In genomic region chr7:142698429-142698828, GRCh38 we compare ENCODE assay signal across 24 cellular contexts. TPM values are rescaled to one million over a fixed set of nuclear protein-coding genes. Genes with fewer than 3 reads are reported as not detected.
A peak's percentile ranks its signal among the peaks of the same experiment; 100 is the strongest.
DNase-seq lines count a peak whose midpoint lies in the region; ATAC-seq, FAIRE-seq and TF ChIP-seq lines count a peak whose summit lies in the region.
"Had no signal": no experiment of that assay in that cellular context is flagged by ENCODE, and none has a peak within 500 bp of the region (broad histone marks: within the 10 kb centered on the region; RNA-seq: fewer than 3 reads in every experiment).

No MANE protein-coding gene starts in this region.

- CTCF ChIA-PET in endothelial cell of umbilical vein (lab: Charles Lee): no interaction called here

- DNase-seq in LHCN-M2 (ENCODE audit: low read depth) (peak; percentile 9), body of pancreas (no peak), endothelial cell of umbilical vein (ENCODE audit: low read depth, low spot score) (peak; percentile 52), EL (no peak), NCI-H2029 (lab: John Stamatoyannopoulos, UW) (no peak), retina (no peak)
- DNase-seq: ACHN; BE2C; C1 segment of cervical spinal cord; CD4-positive, CD25-positive, alpha-beta regulatory T cell; CD8-positive, alpha-beta memory T cell; COR-L47; DMS 273 treated with DMSO at 0.1 percent for 48 hours; DMS53; DND-41; IMR-90; KBM-7 had no signal

- no peak overlapping the region for H3K9ac ChIP-seq in endothelial cell of umbilical vein (replicated peaks; ENCODE audit: extremely low read depth, insufficient read depth, low read length)

- H3K36me3 ChIP-seq in body of pancreas (replicated peaks in 1 of 2; ENCODE audit: insufficient read depth in 1 of 2, low read depth in 2 of 2) (no peaks in the 10 kb centered on the region), endothelial cell of umbilical vein (ENCODE audit: control insufficient read depth in 2 of 2, extremely low read depth in 1 of 2, insufficient read depth in 2 of 2, low read length in 2 of 2) (no peaks in the 10 kb centered on the region)
- H3K36me3 ChIP-seq: BE2C, HAP-1 had no signal

- H3K27ac ChIP-seq in body of pancreas (peak overlapping the region in 2 of 4 donors; percentile 48 to 52), endothelial cell of umbilical vein (ENCODE audit: insufficient read depth, low read depth, low read length) (no peak overlapping the region)

- H3K9me1 ChIP-seq in endothelial cell of umbilical vein (replicated peaks; ENCODE audit: control insufficient read depth, extremely low read depth, insufficient read depth, low read length): no peaks in the 10 kb centered on the region

- H3K4me1 ChIP-seq in body of pancreas (peaks cover 35% of the 10 kb centered on the region), endothelial cell of umbilical vein (ENCODE audit: control insufficient read depth, extremely low read depth, insufficient read depth, low read length) (peaks cover 5% of the 10 kb centered on the region)
- H3K4me1 ChIP-seq: BE2C had no signal

- no peak overlapping the region for H2AFZ ChIP-seq in endothelial cell of umbilical vein (ENCODE audit: low read depth, low read length)

- 39 to 50% methylated on average over 1 of the region's 1 CpG for WGBS in body of pancreas, 2 donors

- H3K9me3 ChIP-seq in body of pancreas (no peaks in the 10 kb centered on the region), endothelial cell of umbilical vein (replicated peaks; ENCODE audit: control insufficient read depth, insufficient read depth, low read length) (no peaks in the 10 kb centered on the region)
- H3K9me3 ChIP-seq: BE2C had no signal

- intact Hi-C loops in body of pancreas (cut with DNase I) (no loop called here), endothelial cell of umbilical vein (cut with micrococcal nuclease) (no loop called here)

- dilution Hi-C loops in endothelial cell of umbilical vein (cut with MboI; ENCODE audit: extremely low pct_ligation_motif_present, low sequenced_read_pairs): no loop called here

- ATAC-seq in body of pancreas (peak; percentile 41), GM18511 (IDR thresholded peaks at IDR 0.05; ENCODE audit: unreplicated experiment) (no peak)

- no TSS peak for BruUV-seq in endothelial cell of umbilical vein (replicated peaks; lab: Mats Ljungman, UMichigan)

- H3K27me3 ChIP-seq in body of pancreas (no peaks in the 10 kb centered on the region), endothelial cell of umbilical vein (ENCODE audit: control insufficient read depth in 2 of 2, insufficient read depth in 2 of 2, low read length in 2 of 2) (peaks cover 3 to 13% of the 10 kb centered on the region in 2 experiments)
- H3K27me3 ChIP-seq: BE2C had no signal

- H3K79me2 ChIP-seq in endothelial cell of umbilical vein (ENCODE audit: control insufficient read depth, insufficient read depth, low read length): no peaks in the 10 kb centered on the region

- no peak overlapping the region for H3K4me3 ChIP-seq in body of pancreas
- no peak overlapping the region for H3K4me3 ChIP-seq in endothelial cell of umbilical vein (replicated peaks in 1 of 3; ENCODE audit: insufficient read depth in 1 of 3, low read depth in 1 of 3, low read length in 3 of 3)
- H3K4me3 ChIP-seq: HAP-1 had no signal

- POLR2A ChIA-PET in endothelial cell of umbilical vein (lab: Charles Lee): no interaction called here

- TF ChIP-seq CTCF in body of pancreas (IDR thresholded peaks at IDR 0.05) (no peak), endothelial cell of umbilical vein (IDR thresholded peaks at IDR 0.05; ENCODE audit: extremely low read depth in 1 of 2, insufficient read depth in 1 of 2, low read depth in 1 of 2, low read length in 2 of 2) (no peak)

- H4K20me1 ChIP-seq in endothelial cell of umbilical vein (replicated peaks; ENCODE audit: control insufficient read depth, extremely low read depth, insufficient read depth, low read length): no peaks in the 10 kb centered on the region

- TF ChIP-seq POLR2A in body of pancreas (IDR thresholded peaks at IDR 0.05) (no peak), endothelial cell of umbilical vein (IDR thresholded peaks at IDR 0.05; ENCODE audit: low read depth, low read length) (no peak)

- H3K4me2 ChIP-seq in endothelial cell of umbilical vein (ENCODE audit: insufficient read depth, low read length): no peak overlapping the region

- FAIRE-seq in endothelial cell of umbilical vein (lab: Jason Lieb, UNC): no peak
- FAIRE-seq: A204.1, G401.6, GM12891, GM18507 had no signal

TF ChIP-seq in endothelial cell of umbilical vein, 7 proteins besides CTCF, POLR2A, EP300 and RAD21:
- peak; percentile 26 for TF ChIP-seq JUN (IDR thresholded peaks at IDR 0.05; ENCODE audit: borderline replicate concordance, insufficient read depth, insufficient read length, low read depth)
- TF ChIP-seq, protein P1, sequence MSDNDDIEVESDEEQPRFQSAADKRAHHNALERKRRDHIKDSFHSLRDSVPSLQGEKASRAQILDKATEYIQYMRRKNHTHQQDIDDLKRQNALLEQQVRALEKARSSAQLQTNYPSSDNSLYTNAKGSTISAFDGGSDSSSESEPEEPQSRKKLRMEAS (IDR thresholded peaks at IDR 0.05; ENCODE audit: insufficient read depth, insufficient read length): no peak
- no peak for TF ChIP-seq MYC (IDR thresholded peaks at IDR 0.05; ENCODE audit: low read depth, low read length)
- TF ChIP-seq FOS (IDR thresholded peaks at IDR 0.05; ENCODE audit: borderline replicate concordance, insufficient read depth, low read length): peak; percentile 26
- no peak for TF ChIP-seq EZH2 (IDR thresholded peaks at IDR 0.05; ENCODE audit: borderline replicate concordance, low read depth, low read length, severe bottlenecking)

RNA-seq across cellular contexts. Expression of gene PRSS1, which starts 50.8 kb away (rescaled TPM):
- total RNA-seq in LHCN-M2 (2014; rRNA removed) (not detected in 2 replicates), body of pancreas (over 10,000 TPM; 29,602 to 44,177 TPM), endothelial cell of umbilical vein (not detected in 2 replicates)
- not detected for polyA plus RNA-seq in LHCN-M2 (2012)
- polyA plus RNA-seq in endothelial cell of umbilical vein: not detected in 2 replicates
- polyA plus RNA-seq in endothelial cell of umbilical vein (2011; cell fraction: cytosol; rRNA removed): not detected in 2 replicates
- not detected in 2 replicates for polyA plus RNA-seq in endothelial cell of umbilical vein (2011; cell fraction: nucleus; rRNA removed)
- polyA plus RNA-seq in endothelial cell of umbilical vein (2012): not detected in 2 replicates
- polyA minus RNA-seq in endothelial cell of umbilical vein: not detected in 2 replicates
- polyA minus RNA-seq in endothelial cell of umbilical vein (2011; cell fraction: cytosol; rRNA and poly(A)+ RNA removed): not detected
- not detected in 2 replicates for polyA minus RNA-seq in endothelial cell of umbilical vein (2011; cell fraction: nucleus; rRNA and poly(A)+ RNA removed)
- total RNA-seq: CD4-positive, CD25-positive, alpha-beta regulatory T cell; CD8-positive, alpha-beta memory T cell; H4; IMR-90 had no signal
- polyA plus RNA-seq: CD8-positive, alpha-beta memory T cell; IMR-90 had no signal

Comparison
In these comparisons a context has a peak if more than half of its experiments do, and no peak if none do; other contexts are left out.
1. DNase-seq: peak in LHCN-M2 (single experiment) and endothelial cell of umbilical vein (single experiment); none in body of pancreas (0 of 4), EL (single experiment), NCI-H2029 (single experiment) and retina (single experiment).
2. RNA of gene PRSS1, which starts 50.8 kb away (total RNA-seq): 29,602 to 44,177 TPM in body of pancreas; not detected in LHCN-M2 and not detected in endothelial cell of umbilical vein; every median in the first group is over 1,000 times any median in the second.